23 cellular contexts compared by ENCODE assay signal in the genomic region with DNA sequence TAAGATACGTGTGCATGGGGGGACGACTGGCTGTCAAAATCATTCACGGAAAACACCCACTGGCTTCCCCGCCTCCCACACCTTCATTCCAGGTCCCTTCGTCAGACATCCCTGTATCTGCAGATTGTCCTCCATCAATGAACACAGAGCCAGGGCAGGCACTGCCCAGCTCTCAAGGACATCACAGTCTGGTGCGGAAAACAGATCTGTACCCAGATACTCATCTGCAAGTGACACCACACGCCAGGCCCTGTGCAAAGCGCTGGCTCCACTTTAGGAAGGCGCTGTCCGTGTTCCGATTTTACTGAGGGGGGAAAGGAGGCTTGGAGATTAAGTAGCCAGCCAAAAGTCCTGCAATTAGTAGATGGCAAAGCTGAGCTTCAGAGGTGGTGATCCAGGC.
"Had no signal": no experiment of that assay in that cellular context is flagged by ENCODE, and none has a peak within 500 bp of the region (broad histone marks: within the 10 kb centered on the region; RNA-seq: fewer than 3 reads in every experiment).

No MANE protein-coding gene starts in this region.

- H3K27me3 ChIP-seq: colonic mucosa had no signal

- DNase-seq: colonic mucosa; cortex of kidney; effector CD8-positive, alpha-beta T cell; effector memory CD8-positive, alpha-beta T cell; endodermal cell; erythroblast; esophagus squamous epithelium; foreskin fibroblast; foreskin melanocyte; gastrocnemius medialis; glutamatergic neuron; heart right ventricle; hippocampal formation; left cardiac atrium; left lung; left ventricle myocardium superior; lower lobe of right lung; mesenchymal stem cell; mucosa of descending colon; naive B cell; naive thymus-derived CD8-positive, alpha-beta T cell had no signal

- ATAC-seq: effector memory CD8-positive, alpha-beta T cell; esophagus mucosa; gastrocnemius medialis; heart right ventricle; left cardiac atrium; left lung; left ventricle myocardium superior; lower lobe of right lung; mucosa of descending colon; naive thymus-derived CD8-positive, alpha-beta T cell had no signal

- H3K36me3 ChIP-seq: colonic mucosa, esophagus squamous epithelium, gastrocnemius medialis, heart right ventricle, left lung, lower lobe of right lung had no signal

- H3K9me3 ChIP-seq: colonic mucosa, esophagus squamous epithelium, gastrocnemius medialis, heart right ventricle, left lung, lower lobe of right lung, mucosa of descending colon had no signal

- H3K4me1 ChIP-seq: colonic mucosa, esophagus squamous epithelium, gastrocnemius medialis, heart right ventricle, left lung, lower lobe of right lung had no signal

- H3K4me3 ChIP-seq: colonic mucosa, esophagus squamous epithelium, gastrocnemius medialis, heart right ventricle, left lung, lower lobe of right lung, mucosa of descending colon had no signal

- H3K27ac ChIP-seq: colonic mucosa, epithelial cell of prostate, esophagus squamous epithelium, gastrocnemius medialis, heart right ventricle, left lung, lower lobe of right lung had no signal
